In the genomic region with DNA sequence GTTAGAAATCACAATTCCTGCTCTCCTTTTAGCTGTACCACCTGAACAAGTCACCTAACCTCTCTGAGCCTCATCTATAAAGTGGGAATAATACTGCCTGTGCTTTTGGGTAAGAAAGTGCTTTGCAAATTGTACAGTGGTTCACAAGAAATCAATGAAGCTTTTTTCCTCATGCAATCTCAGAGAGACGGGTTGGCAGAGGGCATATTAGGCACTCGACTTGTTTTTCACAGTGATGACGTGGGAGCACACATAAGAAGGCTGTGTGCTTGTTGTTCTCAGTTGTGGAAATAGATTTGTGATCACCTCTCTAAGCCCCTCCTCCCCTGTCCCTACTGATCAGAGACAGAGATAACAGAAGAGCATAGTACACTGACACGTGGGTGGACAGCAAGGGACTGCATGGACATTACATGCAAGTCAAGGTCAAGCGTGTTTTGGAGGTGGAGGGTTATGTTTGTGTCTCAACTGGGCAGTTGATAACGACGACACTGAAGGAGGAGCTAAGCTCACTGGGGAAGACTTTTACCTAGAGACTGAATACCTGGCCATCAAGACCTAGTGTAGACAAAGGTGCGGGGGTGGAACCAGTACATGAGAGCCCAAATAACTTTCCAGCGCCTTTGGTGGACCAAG, we compare ENCODE assay signal across 14 cellular contexts. TPM values are rescaled to one million over a fixed set of nuclear protein-coding genes. Genes with fewer than 3 reads are reported as not detected.
A peak's percentile ranks its signal among the peaks of the same experiment; 100 is the strongest.
DNase-seq lines count a peak whose midpoint lies in the region; ATAC-seq and TF ChIP-seq lines count a peak whose summit lies in the region.
"Had no signal": no experiment of that assay in that cellular context is flagged by ENCODE, and none has a peak within 500 bp of the region (broad histone marks: within the 10 kb centered on the region; RNA-seq: fewer than 3 reads in every experiment).

No MANE protein-coding gene starts in this region.

- peaks cover 1% of the 10 kb centered on the region for H3K36me3 Mint-ChIP-seq in IgD-negative memory B cell
- peaks cover 5% of the 10 kb centered on the region for H3K36me3 Mint-ChIP-seq in neural progenitor cell
- peaks cover 7% of the 10 kb centered on the region for H3K36me3 Mint-ChIP-seq in endothelial cell (ENCODE audit: low read depth, unreplicated experiment)
- H3K36me3 Mint-ChIP-seq in T-helper 17 cell (ENCODE audit: low read depth), result no peaks in the 10 kb centered on the region

- peak; percentile 16 for DNase-seq in NCI-H748 (lab: John Stamatoyannopoulos, UW; ENCODE audit: unreplicated experiment)
- no peak for DNase-seq in NCI-H748 treated with DMSO at 0.1 percent for 48 hours (lab: John Stamatoyannopoulos, UW)
- no peak for DNase-seq in caudate nucleus (lab: John Stamatoyannopoulos, UW)
- DNase-seq in neural progenitor cell (ENCODE audit: low spot score), result no peak
- DNase-seq in endothelial cell (ENCODE audit: low spot score), result no peak
- no peak for DNase-seq in T-helper 17 cell
- no peak for DNase-seq in DMS 273 treated with DMSO at 0.1 percent for 48 hours (lab: John Stamatoyannopoulos, UW)
- DNase-seq: activated naive CD8-positive, alpha-beta T cell treated with anti-CD3 and anti-CD28 coated beads, Interleukin-2, amount 10 ng/mL, durations not matched to agents 7 days and 5 days; cerebellar nuclear complex; DMS79 treated with DMSO at 0.1 percent for 48 hours; left cardiac atrium; spleen; T1000 had no signal

- H2AFZ ChIP-seq in neural progenitor cell (replicated peaks), result no peak overlapping the region

- H3K4me3 ChIP-seq in neural progenitor cell, result no peak overlapping the region

- H3K36me3 ChIP-seq in neural progenitor cell, result no peaks in the 10 kb centered on the region
- H3K36me3 ChIP-seq: spleen had no signal

- H3K9ac ChIP-seq in neural progenitor cell, result no peak overlapping the region

- H4K20me1 ChIP-seq in neural progenitor cell (ENCODE audit: low read depth), result peaks cover 22% of the 10 kb centered on the region

- H3K27ac Mint-ChIP-seq in IgD-negative memory B cell (no peak overlapping the region), neural progenitor cell (no peak overlapping the region), endothelial cell (ENCODE audit: unreplicated experiment) (no peak overlapping the region), T-helper 17 cell (no peak overlapping the region)

- H3K27me3 Mint-ChIP-seq in IgD-negative memory B cell (peaks cover 4% of the 10 kb centered on the region), neural progenitor cell (ENCODE audit: insufficient read depth, low read depth) (peaks cover 6% of the 10 kb centered on the region), endothelial cell (ENCODE audit: unreplicated experiment) (peaks cover 21% of the 10 kb centered on the region), T-helper 17 cell (peaks cover 24% of the 10 kb centered on the region)

- H3K9me3 Mint-ChIP-seq in IgD-negative memory B cell (no peaks in the 10 kb centered on the region), neural progenitor cell (no peaks in the 10 kb centered on the region), endothelial cell (ENCODE audit: unreplicated experiment) (no peaks in the 10 kb centered on the region)
- H3K9me3 Mint-ChIP-seq: activated naive CD8-positive, alpha-beta T cell treated with anti-CD3 and anti-CD28 coated beads, Interleukin-2, amount 10 ng/mL, durations not matched to agents 7 days and 5 days had no signal

- H3K4me3 Mint-ChIP-seq in IgD-negative memory B cell (peak overlapping the region in 3 of 4 donors; percentile 31 to 87 (median 39)), neural progenitor cell (peak overlapping the region; percentile 7), endothelial cell (ENCODE audit: unreplicated experiment) (no peak overlapping the region), T-helper 17 cell (no peak overlapping the region)

- peaks cover 13% of the 10 kb centered on the region for H3F3A ChIP-seq in neural progenitor cell (ENCODE audit: low read depth)

- TF ChIP-seq CTCF in neural progenitor cell (IDR thresholded peaks at IDR 0.05), result no peak
- TF ChIP-seq CTCF in endothelial cell (IDR thresholded peaks at IDR 0.05; ENCODE audit: unreplicated experiment), result no peak

- H3K27ac ChIP-seq in caudate nucleus (ENCODE audit: low read depth, low read length) (peak overlapping the region; percentile 96), neural progenitor cell (no peak overlapping the region)
- H3K27ac ChIP-seq: spleen had no signal

- no peak for ATAC-seq in T-helper 17 cell
- ATAC-seq: left cardiac atrium had no signal

- H3K79me2 ChIP-seq in neural progenitor cell (ENCODE audit: low read depth), result peaks cover 32% of the 10 kb centered on the region

- H3K4me1 Mint-ChIP-seq in IgD-negative memory B cell, result peaks cover 2 to 6% (median 3%) of the 10 kb centered on the region in 3 donors
- H3K4me1 Mint-ChIP-seq in neural progenitor cell, result peaks cover 27% of the 10 kb centered on the region
- H3K4me1 Mint-ChIP-seq in endothelial cell (ENCODE audit: unreplicated experiment), result peaks cover 17% of the 10 kb centered on the region
- H3K4me1 Mint-ChIP-seq in T-helper 17 cell, result peaks cover 8% of the 10 kb centered on the region

- H3K9me3 ChIP-seq in neural progenitor cell (ENCODE audit: low read depth) (no peaks in the 10 kb centered on the region), T-helper 17 cell (ENCODE audit: control insufficient read depth, low read length, poor library complexity, severe bottlenecking) (no peaks in the 10 kb centered on the region)
- H3K9me3 ChIP-seq: spleen had no signal

- no peak overlapping the region for H3K4me2 ChIP-seq in neural progenitor cell

- H3K4me1 ChIP-seq in neural progenitor cell, result peaks cover 21% of the 10 kb centered on the region

- peaks cover 15% of the 10 kb centered on the region for H3K27me3 ChIP-seq in neural progenitor cell

RNA-seq across cellular contexts. Expression of a gene that starts 1.7 kb away (rescaled TPM):
- 5.0 TPM for polyA plus RNA-seq in IgD-negative memory B cell
- 21.6 and 37.7 TPM in 2 replicates for total RNA-seq in neural progenitor cell (ENCODE audit: low replicate concordance)
- 15.6 TPM for total RNA-seq in endothelial cell (ENCODE audit: unreplicated experiment)
- under 1 TPM; 0.23 to 0.60 TPM for total RNA-seq in T-helper 17 cell

RNA-seq across cellular contexts. Expression of a gene that starts 51.4 kb away (rescaled TPM):
- polyA plus RNA-seq in IgD-negative memory B cell, result 14.5 TPM
- 40.9 and 66.7 TPM in 2 replicates for total RNA-seq in neural progenitor cell (ENCODE audit: low replicate concordance)
- 15.3 TPM for total RNA-seq in endothelial cell (ENCODE audit: unreplicated experiment)
- 10 to 100 TPM; 12.4 to 20.3 TPM for total RNA-seq in T-helper 17 cell

Comparison
In these comparisons a context has a peak if more than half of its experiments do, and no peak if none do; other contexts are left out.
1. H3K4me3 Mint-ChIP-seq: peak in IgD-negative memory B cell (3 of 4) and neural progenitor cell (single experiment); none in endothelial cell (single experiment) and T-helper 17 cell (single experiment).
2. RNA of a gene that starts 1.7 kb away (total RNA-seq): 21.6 to 37.7 TPM in neural progenitor cell and 15.6 TPM in endothelial cell (single experiment); 0.23 to 0.60 TPM in T-helper 17 cell; every median in the first group is over 10 times any median in the second.